Comparison of ENCODE assay signal across 8 cellular contexts in genomic region chr16:88332921-88333644, GRCh38. TPM values are rescaled to one million over a fixed set of nuclear protein-coding genes. Genes with fewer than 3 reads are reported as not detected.
A peak's percentile ranks its signal among the peaks of the same experiment; 100 is the strongest.
DNase-seq lines count a peak whose midpoint lies in the region; ATAC-seq, FAIRE-seq and TF ChIP-seq lines count a peak whose summit lies in the region.
"Not testable (repeated sequence)": the region's sequence is repeated elsewhere in the genome, so short reads cannot be mapped to it uniquely, and the experiment has no call there.

No MANE protein-coding gene starts in this region.

- not testable (repeated sequence) for FAIRE-seq in H54 (lab: Jason Lieb, UNC)

- H3K9me3 Mint-ChIP-seq in natural killer cell, result not testable (repeated sequence)

- H3K4me1 Mint-ChIP-seq in natural killer cell, result peaks cover 0 to 14% of the 10 kb centered on the region in 2 donors

- H3K27me3 Mint-ChIP-seq in natural killer cell (ENCODE audit: low read depth in 2 of 2), result not testable (repeated sequence)

- DNase-seq in AG04450 (ENCODE audit: low read depth, low spot score) (peak; percentile 59), H54 (ENCODE audit: insufficient read length, low spot score) (peak; percentile 38), NOMO-1 treated with DMSO at 0.1 percent for 48 hours (lab: John Stamatoyannopoulos, UW; ENCODE audit: unreplicated experiment) (peak; percentile 68), astrocyte of the hippocampus (ENCODE audit: low read depth, low spot score) (peak; percentile 51), fibroblast of gingiva (ENCODE audit: low read depth) (peak; percentile 72), natural killer cell (peak; percentile 20)
- peak; percentile 23 for DNase-seq in stimulated activated naive CD4-positive, alpha-beta T cell treated with Interleukin-2 at 50 U/mL for 16 hours (lab: John Stamatoyannopoulos, UW)

- TF ChIP-seq POLR2A in H54 (IDR thresholded peaks at IDR 0.05; ENCODE audit: low read depth, low read length), result not testable (repeated sequence)

- H3K4me3 Mint-ChIP-seq in natural killer cell, result peak overlapping the region; percentile 26

- not testable (repeated sequence) for H3K36me3 Mint-ChIP-seq in natural killer cell

- intact Hi-C loops in natural killer cell (cut with micrococcal nuclease), result not testable (repeated sequence)

- peak overlapping the region in 1 of 2 donors; percentile 5 for H3K27ac Mint-ChIP-seq in natural killer cell

- not testable (repeated sequence) for TF ChIP-seq CTCF in AG04450 (IDR thresholded peaks at IDR 0.05; ENCODE audit: low read depth, low read length); natural killer cell (IDR thresholded peaks at IDR 0.05)

- CTCF ChIA-PET in AG04450 (lab: Charles Lee), result not testable (repeated sequence)

- POLR2A ChIA-PET in AG04450 (lab: Yijun Ruan, JAX), result interaction anchor here (2.5 kb wide), 1 partner anchor 26 kb away, joined by 28 read pairs; no protein-coding TSS in a partner anchor

- peak overlapping the region; percentile 100 for H3K27ac ChIP-seq in AG04450 (ENCODE audit: low read depth, low read length)

- H3K9me3 ChIP-seq in AG04450 (ENCODE audit: control insufficient read depth, insufficient read depth, low read length), result not testable (repeated sequence)

- peak; percentile 46 to 53 for ATAC-seq in activated CD4-positive, CD25-positive, alpha-beta regulatory T cell treated with anti-CD3 and anti-CD28 coated beads, Interleukin-2, amount 50 U/mL, for 24 hours
- ATAC-seq in natural killer cell, result peak in 2 of 3 donors; percentile 34 to 61

- H3K4me3 ChIP-seq in AG04450 (ENCODE audit: low read depth, low read length), result not testable (repeated sequence)

- H3K27me3 ChIP-seq in AG04450 (ENCODE audit: control insufficient read depth, insufficient read depth, low read length), result not testable (repeated sequence)

RNA-seq across cellular contexts. Expression of gene ZNF469, which starts 49.7 kb away (rescaled TPM):
- 2.2 and 3.7 TPM in 2 replicates for polyA plus RNA-seq in AG04450 (2011; rRNA removed)
- polyA minus RNA-seq in AG04450 (2011; rRNA and poly(A)+ RNA removed), result 3.3 and 3.4 TPM in 2 replicates
- total RNA-seq in natural killer cell, result 1 to 10 TPM; 4.5 to 5.8 (median 4.9) TPM

Comparison
In these comparisons a context has a peak if more than half of its experiments do, and no peak if none do; other contexts are left out.
1. DNase-seq: peak in every context shown above with its lines; median percentile 72 in fibroblast of gingiva; 68 in NOMO-1 treated with DMSO at 0.1 percent for 48 hours; 59 in AG04450; 51 in astrocyte of the hippocampus; 38 in H54; 23 in stimulated activated naive CD4-positive, alpha-beta T cell treated with Interleukin-2 at 50 U/mL for 16 hours; 20 in natural killer cell.